ENCODE assay signal across 10 cellular contexts in genomic region chr22:31179345-31179744, GRCh38. TPM values are rescaled to one million over a fixed set of nuclear protein-coding genes. Genes with fewer than 3 reads are reported as not detected.
DNase-seq lines count a peak whose midpoint lies in the region; ATAC-seq, FAIRE-seq and TF ChIP-seq lines count a peak whose summit lies in the region.
"Had no signal": no experiment of that assay in that cellular context is flagged by ENCODE, and none has a peak within 500 bp of the region (broad histone marks: within the 10 kb centered on the region; RNA-seq: fewer than 3 reads in every experiment).

No MANE protein-coding gene starts in this region.

- peaks cover 54% of the 10 kb centered on the region for H3K79me2 ChIP-seq in astrocyte (ENCODE audit: insufficient read depth, low read length)

- ATAC-seq in lower lobe of right lung (peak; percentile 9 to 21), GM19463 (IDR thresholded peaks at IDR 0.05; ENCODE audit: unreplicated experiment) (no peak)
- no peak for ATAC-seq in stimulated activated memory B cell treated with anti-CD40 and anti-IgM and Interleukin-4, amounts not matched to agents 10 μg/mL and 1 μg/mL and 100 μg/mL, for 72 hours

- H3K27ac Mint-ChIP-seq in astrocyte (ENCODE audit: unreplicated experiment): no peak overlapping the region
- no peak overlapping the region for H3K27ac Mint-ChIP-seq in stimulated activated memory B cell treated with anti-CD40 and anti-IgM and Interleukin-4, amounts not matched to agents 10 μg/mL and 1 μg/mL and 100 μg/mL, for 72 hours

- no peaks in the 10 kb centered on the region for H3K27me3 Mint-ChIP-seq in astrocyte (ENCODE audit: low read depth, unreplicated experiment)
- H3K27me3 Mint-ChIP-seq in stimulated activated memory B cell treated with anti-CD40 and anti-IgM and Interleukin-4, amounts not matched to agents 10 μg/mL and 1 μg/mL and 100 μg/mL, for 72 hours: no peaks in the 10 kb centered on the region

- H3K27ac ChIP-seq in astrocyte (ENCODE audit: low read depth, low read length) (no peak overlapping the region), lower lobe of right lung (no peak overlapping the region), coronary artery (peak overlapping the region in 1 of 2 donors; percentile 43)

- H3K9ac ChIP-seq in astrocyte (ENCODE audit: low read length): no peak overlapping the region

- peaks cover 9% of the 10 kb centered on the region for H4K20me1 ChIP-seq in astrocyte (ENCODE audit: insufficient read depth, low read length)

- H3K36me3 ChIP-seq in astrocyte (ENCODE audit: insufficient read depth, low read length) (peaks cover 2% of the 10 kb centered on the region), lower lobe of right lung (peaks cover 47% of the 10 kb centered on the region)

- H2AFZ ChIP-seq in astrocyte (ENCODE audit: low read depth, low read length): no peak overlapping the region

- H3K9me3 ChIP-seq in astrocyte (ENCODE audit: insufficient read depth, low read depth, low read length): no peaks in the 10 kb centered on the region
- H3K9me3 ChIP-seq in lower lobe of right lung: no peaks in the 10 kb centered on the region

- DNase-seq in AG20443 (ENCODE audit: low spot score) (peak; percentile 59), HuH-7.5 (ENCODE audit: low spot score) (peak; percentile 83), astrocyte (ENCODE audit: low read depth) (peak; percentile 55), lower lobe of right lung (no peak), COLO829 (ENCODE audit: low spot score) (no peak), coronary artery (ENCODE audit: low spot score) (no peak)
- DNase-seq: NCI-H1930; stimulated activated naive CD4-positive, alpha-beta T cell had no signal

- FAIRE-seq in astrocyte (lab: Jason Lieb, UNC): peak; percentile 71

- no peaks in the 10 kb centered on the region for H3K9me3 Mint-ChIP-seq in astrocyte (ENCODE audit: unreplicated experiment)
- H3K9me3 Mint-ChIP-seq in stimulated activated memory B cell treated with anti-CD40 and anti-IgM and Interleukin-4, amounts not matched to agents 10 μg/mL and 1 μg/mL and 100 μg/mL, for 72 hours: peaks cover 2% of the 10 kb centered on the region

- TF ChIP-seq CTCF in astrocyte (IDR thresholded peaks at IDR 0.05; ENCODE audit: insufficient read depth, low read depth, low read length): no peak
- TF ChIP-seq CTCF in lower lobe of right lung (IDR thresholded peaks at IDR 0.05): no peak
- no peak for TF ChIP-seq CTCF in coronary artery (IDR thresholded peaks at IDR 0.05)

- H3K4me2 ChIP-seq in astrocyte (ENCODE audit: low read length): no peak overlapping the region

- H3K27me3 ChIP-seq in astrocyte (ENCODE audit: insufficient read depth, low read length) (no peaks in the 10 kb centered on the region), lower lobe of right lung (ENCODE audit: low read depth) (no peaks in the 10 kb centered on the region)

- no peak overlapping the region for H3K4me3 ChIP-seq in astrocyte (ENCODE audit: insufficient read depth, low read depth, low read length)
- H3K4me3 ChIP-seq in lower lobe of right lung: no peak overlapping the region
- H3K4me3 ChIP-seq in coronary artery: no peak overlapping the region

- H3K4me1 Mint-ChIP-seq in astrocyte (ENCODE audit: low read depth, unreplicated experiment): peaks cover 24% of the 10 kb centered on the region
- H3K4me1 Mint-ChIP-seq in stimulated activated memory B cell treated with anti-CD40 and anti-IgM and Interleukin-4, amounts not matched to agents 10 μg/mL and 1 μg/mL and 100 μg/mL, for 72 hours: peaks cover 9% of the 10 kb centered on the region

- peaks cover 12% of the 10 kb centered on the region for H3K36me3 Mint-ChIP-seq in astrocyte (ENCODE audit: low read depth, unreplicated experiment)
- peaks cover 22% of the 10 kb centered on the region for H3K36me3 Mint-ChIP-seq in stimulated activated memory B cell treated with anti-CD40 and anti-IgM and Interleukin-4, amounts not matched to agents 10 μg/mL and 1 μg/mL and 100 μg/mL, for 72 hours

- intact Hi-C loops in lower lobe of right lung (cut with DNase I): no loop called here

- H3K4me1 ChIP-seq in astrocyte (ENCODE audit: insufficient read depth, low read length): peaks cover 26% of the 10 kb centered on the region
- peaks cover 13% of the 10 kb centered on the region for H3K4me1 ChIP-seq in lower lobe of right lung

- H3K4me3 Mint-ChIP-seq in astrocyte (ENCODE audit: unreplicated experiment): no peak overlapping the region
- no peak overlapping the region for H3K4me3 Mint-ChIP-seq in stimulated activated memory B cell treated with anti-CD40 and anti-IgM and Interleukin-4, amounts not matched to agents 10 μg/mL and 1 μg/mL and 100 μg/mL, for 72 hours

RNA-seq across cellular contexts. Expression of gene RNF185, which starts 19.4 kb away (rescaled TPM):
- total RNA-seq in astrocyte (28.9 and 29.3 TPM in 2 replicates), lower lobe of right lung (32.4 TPM)

RNA-seq across cellular contexts. Expression of gene LIMK2, which starts 32.8 kb away (rescaled TPM):
- total RNA-seq in astrocyte (128 and 136 TPM in 2 replicates), lower lobe of right lung (61.2 TPM)

RNA-seq across cellular contexts. Expression of gene PLA2G3, which starts 39.0 kb away (rescaled TPM):
- not detected in 2 replicates for total RNA-seq in astrocyte
- total RNA-seq in lower lobe of right lung: 5.0 TPM

RNA-seq across cellular contexts. Expression of gene INPP5J, which starts 56.6 kb away (rescaled TPM):
- total RNA-seq in astrocyte (3.0 and 3.3 TPM in 2 replicates), lower lobe of right lung (4.6 TPM)

Comparison
In these comparisons a context has a peak if more than half of its experiments do, and no peak if none do; other contexts are left out.
1. DNase-seq: peak in AG20443 (single experiment), HuH-7.5 (single experiment) and astrocyte (single experiment); none in lower lobe of right lung (single experiment), COLO829 (single experiment) and coronary artery (single experiment).
2. ATAC-seq: peak in lower lobe of right lung (2 of 2); none in stimulated activated memory B cell treated with anti-CD40 and anti-IgM and Interleukin-4, amounts not matched to agents 10 μg/mL and 1 μg/mL and 100 μg/mL, for 72 hours (single experiment) and GM19463 (single experiment).